Comparison of ENCODE assay signal across 1 cellular context in the genomic region with DNA sequence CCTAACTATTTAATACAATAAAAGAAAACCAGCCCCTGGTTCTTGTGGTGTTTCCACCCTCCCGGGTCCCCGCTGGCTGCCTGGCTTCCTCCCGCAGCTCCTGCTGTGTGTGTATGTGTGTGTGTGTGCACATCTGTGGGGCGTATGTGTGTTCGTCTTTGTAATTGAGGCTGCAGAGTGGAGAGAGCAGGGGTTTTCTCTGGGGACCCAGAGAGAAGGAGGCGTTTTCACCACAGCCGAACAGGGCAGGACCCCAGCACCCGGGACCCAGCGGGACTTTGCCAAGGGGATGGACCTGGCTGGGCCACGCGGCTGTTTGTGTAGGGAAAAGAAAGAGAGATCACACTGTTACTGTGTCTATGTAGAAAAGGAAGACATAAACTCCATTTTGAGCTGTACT.
TF ChIP-seq lines count a peak whose summit lies in the region.

No MANE protein-coding gene starts in this region.

TF ChIP-seq in HepG2, 621 proteins besides CTCF, POLR2A, EP300 and RAD21:
- TF ChIP-seq ZNF430 (CRISPR knock-in tag; IDR thresholded peaks at IDR 0.05) (peak; percentile 25; the same call in 1 of the 2 replicates), SYNCRIP (IDR thresholded peaks at IDR 0.05; ENCODE audit: insufficient read depth, low read depth, low read length) (no peak), FOXA1 (IDR thresholded peaks at IDR 0.05) (no peak), FOXA1 (CRISPR knock-in tag; IDR thresholded peaks at IDR 0.05) (no peak), NBN (conservative IDR thresholded peaks at IDR 0.05) (no peak), SATB2 (CRISPR knock-in tag; IDR thresholded peaks at IDR 0.05) (no peak)
- TF ChIP-seq, protein P1, sequence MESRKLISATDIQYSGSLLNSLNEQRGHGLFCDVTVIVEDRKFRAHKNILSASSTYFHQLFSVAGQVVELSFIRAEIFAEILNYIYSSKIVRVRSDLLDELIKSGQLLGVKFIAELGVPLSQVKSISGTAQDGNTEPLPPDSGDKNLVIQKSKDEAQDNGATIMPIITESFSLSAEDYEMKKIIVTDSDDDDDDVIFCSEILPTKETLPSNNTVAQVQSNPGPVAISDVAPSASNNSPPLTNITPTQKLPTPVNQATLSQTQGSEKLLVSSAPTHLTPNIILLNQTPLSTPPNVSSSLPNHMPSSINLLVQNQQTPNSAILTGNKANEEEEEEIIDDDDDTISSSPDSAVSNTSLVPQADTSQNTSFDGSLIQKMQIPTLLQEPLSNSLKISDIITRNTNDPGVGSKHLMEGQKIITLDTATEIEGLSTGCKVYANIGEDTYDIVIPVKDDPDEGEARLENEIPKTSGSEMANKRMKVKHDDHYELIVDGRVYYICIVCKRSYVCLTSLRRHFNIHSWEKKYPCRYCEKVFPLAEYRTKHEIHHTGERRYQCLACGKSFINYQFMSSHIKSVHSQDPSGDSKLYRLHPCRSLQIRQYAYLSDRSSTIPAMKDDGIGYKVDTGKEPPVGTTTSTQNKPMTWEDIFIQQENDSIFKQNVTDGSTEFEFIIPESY (CRISPR knock-in tag; IDR thresholded peaks at IDR 0.05): peak; percentile 87
- TF ChIP-seq, protein P2, sequence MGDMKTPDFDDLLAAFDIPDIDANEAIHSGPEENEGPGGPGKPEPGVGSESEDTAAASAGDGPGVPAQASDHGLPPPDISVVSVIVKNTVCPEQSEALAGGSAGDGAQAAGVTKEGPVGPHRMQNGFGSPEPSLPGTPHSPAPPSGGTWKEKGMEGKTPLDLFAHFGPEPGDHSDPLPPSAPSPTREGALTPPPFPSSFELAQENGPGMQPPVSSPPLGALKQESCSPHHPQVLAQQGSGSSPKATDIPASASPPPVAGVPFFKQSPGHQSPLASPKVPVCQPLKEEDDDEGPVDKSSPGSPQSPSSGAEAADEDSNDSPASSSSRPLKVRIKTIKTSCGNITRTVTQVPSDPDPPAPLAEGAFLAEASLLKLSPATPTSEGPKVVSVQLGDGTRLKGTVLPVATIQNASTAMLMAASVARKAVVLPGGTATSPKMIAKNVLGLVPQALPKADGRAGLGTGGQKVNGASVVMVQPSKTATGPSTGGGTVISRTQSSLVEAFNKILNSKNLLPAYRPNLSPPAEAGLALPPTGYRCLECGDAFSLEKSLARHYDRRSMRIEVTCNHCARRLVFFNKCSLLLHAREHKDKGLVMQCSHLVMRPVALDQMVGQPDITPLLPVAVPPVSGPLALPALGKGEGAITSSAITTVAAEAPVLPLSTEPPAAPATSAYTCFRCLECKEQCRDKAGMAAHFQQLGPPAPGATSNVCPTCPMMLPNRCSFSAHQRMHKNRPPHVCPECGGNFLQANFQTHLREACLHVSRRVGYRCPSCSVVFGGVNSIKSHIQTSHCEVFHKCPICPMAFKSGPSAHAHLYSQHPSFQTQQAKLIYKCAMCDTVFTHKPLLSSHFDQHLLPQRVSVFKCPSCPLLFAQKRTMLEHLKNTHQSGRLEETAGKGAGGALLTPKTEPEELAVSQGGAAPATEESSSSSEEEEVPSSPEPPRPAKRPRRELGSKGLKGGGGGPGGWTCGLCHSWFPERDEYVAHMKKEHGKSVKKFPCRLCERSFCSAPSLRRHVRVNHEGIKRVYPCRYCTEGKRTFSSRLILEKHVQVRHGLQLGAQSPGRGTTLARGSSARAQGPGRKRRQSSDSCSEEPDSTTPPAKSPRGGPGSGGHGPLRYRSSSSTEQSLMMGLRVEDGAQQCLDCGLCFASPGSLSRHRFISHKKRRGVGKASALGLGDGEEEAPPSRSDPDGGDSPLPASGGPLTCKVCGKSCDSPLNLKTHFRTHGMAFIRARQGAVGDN (CRISPR knock-in tag; IDR thresholded peaks at IDR 0.05): peak; percentile 49; the same call in 1 of the 2 replicates
- TF ChIP-seq, protein P3, sequence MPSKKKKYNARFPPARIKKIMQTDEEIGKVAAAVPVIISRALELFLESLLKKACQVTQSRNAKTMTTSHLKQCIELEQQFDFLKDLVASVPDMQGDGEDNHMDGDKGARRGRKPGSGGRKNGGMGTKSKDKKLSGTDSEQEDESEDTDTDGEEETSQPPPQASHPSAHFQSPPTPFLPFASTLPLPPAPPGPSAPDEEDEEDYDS (CRISPR knock-in tag; IDR thresholded peaks at IDR 0.05): no peak
